28 cellular contexts compared by ENCODE assay signal in the genomic region with DNA sequence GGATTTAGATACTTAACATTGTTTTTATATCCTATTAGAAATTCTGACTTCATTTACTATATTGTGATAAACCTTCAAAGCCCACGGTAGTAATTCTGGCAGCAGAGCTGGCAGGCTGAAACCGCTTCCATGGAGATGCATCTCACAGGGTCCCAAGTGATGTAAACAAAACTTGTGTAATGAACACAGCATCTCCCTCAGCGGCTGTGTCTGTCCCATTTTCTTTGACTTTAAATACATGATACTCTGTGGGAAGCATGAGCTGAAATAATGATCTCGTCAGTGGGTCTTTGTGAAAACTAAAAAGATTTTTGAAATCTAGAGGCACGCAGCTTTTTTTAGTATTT. TPM values are rescaled to one million over a fixed set of nuclear protein-coding genes. Genes with fewer than 3 reads are reported as not detected.
DNase-seq lines count a peak whose midpoint lies in the region; ATAC-seq and TF ChIP-seq lines count a peak whose summit lies in the region.
"Had no signal": no experiment of that assay in that cellular context is flagged by ENCODE, and none has a peak within 500 bp of the region (broad histone marks: within the 10 kb centered on the region; RNA-seq: fewer than 3 reads in every experiment).

No MANE protein-coding gene starts in this region.

- H4K20me1 ChIP-seq in GM23248 (ENCODE audit: insufficient read depth) = no peaks in the 10 kb centered on the region
- H4K20me1 ChIP-seq: BLaER1 had no signal

- H3K36me3 Mint-ChIP-seq in brain = no peaks in the 10 kb centered on the region
- H3K36me3 Mint-ChIP-seq in activated T-helper 2 cell treated with anti-CD3 and anti-CD28 coated beads, Interferon-gamma antibody, Interleukin-2, Interleukin-4, amounts not matched to agents 10 μg/mL and 5 μg/mL and 100 μg/mL, durations not matched to agents 14 hours and 24 hours and 36 hours (ENCODE audit: low read depth) = no peaks in the 10 kb centered on the region
- H3K36me3 Mint-ChIP-seq in activated CD8-positive, alpha-beta T cell treated with anti-CD3 and anti-CD28 coated beads, Interleukin-2, amount 10 ng/mL, durations not matched to agents 7 days and 5 days (ENCODE audit: low read depth) = no peaks in the 10 kb centered on the region
- H3K36me3 Mint-ChIP-seq: activated naive CD4-positive, alpha-beta T cell treated with anti-CD3 and anti-CD28 coated beads, Interleukin-2, amount 50 U/mL, for 72 hours had no signal

- H3K4me2 ChIP-seq in GM23248 (ENCODE audit: unreplicated experiment) = no peak overlapping the region
- H3K4me2 ChIP-seq: BLaER1 had no signal

- 0 out of 2 replicates have a peak overlapping the region, but pooled peaks have one; percentile 17 for H2AFZ ChIP-seq in GM23248

- no peaks in the 10 kb centered on the region for H3K9me3 ChIP-seq in GM23248 (ENCODE audit: low read depth)
- no peaks in the 10 kb centered on the region for H3K9me3 ChIP-seq in suprapubic skin
- H3K9me3 ChIP-seq: mucosa of descending colon, ovary, Peyer's patch, SJCRH30, tibial nerve had no signal

- H3K4me3 ChIP-seq in GM23248 (no peak overlapping the region), suprapubic skin (no peak overlapping the region)
- H3K4me3 ChIP-seq: BLaER1, mucosa of descending colon, ovary, Peyer's patch, SJCRH30, tibial nerve had no signal

- H3K4me3 Mint-ChIP-seq in brain = peak overlapping the region in 3 of 5 experiments; percentile 9 to 38 (median 32)
- no peak overlapping the region for H3K4me3 Mint-ChIP-seq in activated T-helper 2 cell treated with anti-CD3 and anti-CD28 coated beads, Interferon-gamma antibody, Interleukin-2, Interleukin-4, amounts not matched to agents 10 μg/mL and 5 μg/mL and 100 μg/mL, durations not matched to agents 14 hours and 24 hours and 36 hours (ENCODE audit: low read depth)
- H3K4me3 Mint-ChIP-seq in activated CD8-positive, alpha-beta T cell treated with anti-CD3 and anti-CD28 coated beads, Interleukin-2, amount 10 ng/mL, durations not matched to agents 7 days and 5 days = no peak overlapping the region
- H3K4me3 Mint-ChIP-seq: H9, nephron progenitor cell had no signal

- peak overlapping the region; percentile 11; the same call in 1 of the 2 replicates for H3K9ac ChIP-seq in GM23248
- H3K9ac ChIP-seq: BLaER1 had no signal

- TF ChIP-seq POLR2A in suprapubic skin (IDR thresholded peaks at IDR 0.05) = no peak

- in situ Hi-C loops in GM23248 (cut with MboI) = no loop called here

- WGBS in GM23248 (ENCODE audit: low coverage in 1 of 2, low lambda C conversion rate in 2 of 2, missing lambda C conversion rate in 2 of 2), 2 experiments = 15 to 18% methylated on average over 5 of the region's 5 CpGs
- WGBS in suprapubic skin = 57% methylated on average over 5 of the region's 5 CpGs

- no peaks in the 10 kb centered on the region for H3K36me3 ChIP-seq in GM23248 (ENCODE audit: low read depth)
- no peaks in the 10 kb centered on the region for H3K36me3 ChIP-seq in suprapubic skin
- H3K36me3 ChIP-seq: BLaER1, ovary, Peyer's patch, SJCRH30, tibial nerve, WERI-Rb-1 had no signal

- CTCF ChIA-PET in activated CD8-positive, alpha-beta T cell treated with anti-CD3 and anti-CD28 coated beads, Interleukin-2, amount 10 ng/mL, durations not matched to agents 7 days and 5 days (lab: Charles Lee) = no interaction called here

- ATAC-seq in stimulated activated naive CD8-positive, alpha-beta T cell treated with anti-CD3 and anti-CD28 coated beads, Interleukin-15, Interleukin-2, amounts not matched to agents 100 U/mL and 50 U/mL, for 24 hours = no peak
- ATAC-seq in activated CD8-positive, alpha-beta T cell treated with anti-CD3 and anti-CD28 coated beads, Interleukin-2, amount 10 ng/mL, durations not matched to agents 7 days and 5 days = no peak
- ATAC-seq: activated naive CD4-positive, alpha-beta T cell treated with anti-CD3 and anti-CD28 coated beads, Interleukin-2, amount 50 U/mL, for 72 hours; mucosa of descending colon had no signal

- peaks cover 17% of the 10 kb centered on the region for H3K27me3 Mint-ChIP-seq in brain
- no peaks in the 10 kb centered on the region for H3K27me3 Mint-ChIP-seq in activated T-helper 2 cell treated with anti-CD3 and anti-CD28 coated beads, Interferon-gamma antibody, Interleukin-2, Interleukin-4, amounts not matched to agents 10 μg/mL and 5 μg/mL and 100 μg/mL, durations not matched to agents 14 hours and 24 hours and 36 hours (ENCODE audit: low read depth)
- no peaks in the 10 kb centered on the region for H3K27me3 Mint-ChIP-seq in activated CD8-positive, alpha-beta T cell treated with anti-CD3 and anti-CD28 coated beads, Interleukin-2, amount 10 ng/mL, durations not matched to agents 7 days and 5 days (ENCODE audit: low read depth)

- peaks cover 33% of the 10 kb centered on the region for H3K4me1 Mint-ChIP-seq in brain
- peaks cover 10% of the 10 kb centered on the region for H3K4me1 Mint-ChIP-seq in activated T-helper 2 cell treated with anti-CD3 and anti-CD28 coated beads, Interferon-gamma antibody, Interleukin-2, Interleukin-4, amounts not matched to agents 10 μg/mL and 5 μg/mL and 100 μg/mL, durations not matched to agents 14 hours and 24 hours and 36 hours (ENCODE audit: low read depth)
- H3K4me1 Mint-ChIP-seq in activated CD8-positive, alpha-beta T cell treated with anti-CD3 and anti-CD28 coated beads, Interleukin-2, amount 10 ng/mL, durations not matched to agents 7 days and 5 days (ENCODE audit: low read depth) = peaks cover 17% of the 10 kb centered on the region
- H3K4me1 Mint-ChIP-seq: H9, nephron progenitor cell had no signal

- H3K9me2 ChIP-seq in GM23248 (ENCODE audit: insufficient read depth) = no peaks in the 10 kb centered on the region

- H3K4me1 ChIP-seq in GM23248 (ENCODE audit: insufficient read depth) = peaks cover 21% of the 10 kb centered on the region
- H3K4me1 ChIP-seq in suprapubic skin = peaks cover 16% of the 10 kb centered on the region
- H3K4me1 ChIP-seq: SJCRH30 had no signal

- TF ChIP-seq EP300 in suprapubic skin (IDR thresholded peaks at IDR 0.05) = no peak

- peaks cover 0 to 10% (median 0%) of the 10 kb centered on the region in 5 experiments for H3K9me3 Mint-ChIP-seq in brain
- H3K9me3 Mint-ChIP-seq in activated T-helper 2 cell treated with anti-CD3 and anti-CD28 coated beads, Interferon-gamma antibody, Interleukin-2, Interleukin-4, amounts not matched to agents 10 μg/mL and 5 μg/mL and 100 μg/mL, durations not matched to agents 14 hours and 24 hours and 36 hours = no peaks in the 10 kb centered on the region
- H3K9me3 Mint-ChIP-seq in activated CD8-positive, alpha-beta T cell treated with anti-CD3 and anti-CD28 coated beads, Interleukin-2, amount 10 ng/mL, durations not matched to agents 7 days and 5 days (ENCODE audit: insufficient read depth) = no peaks in the 10 kb centered on the region

- peaks cover 29% of the 10 kb centered on the region for H3F3A ChIP-seq in GM23248 (ENCODE audit: insufficient read depth)

- intact Hi-C loops in activated T-helper 2 cell treated with anti-CD3 and anti-CD28 coated beads, Interferon-gamma antibody, Interleukin-2, Interleukin-4, amounts not matched to agents 10 μg/mL and 5 μg/mL and 100 μg/mL, durations not matched to agents 14 hours and 24 hours and 36 hours (cut with micrococcal nuclease) = no loop called here

- H3K79me2 ChIP-seq in GM23248 (ENCODE audit: insufficient read depth) = no peaks in the 10 kb centered on the region

- TF ChIP-seq CTCF in brain (conservative IDR thresholded peaks at IDR 0.05) (no peak), suprapubic skin (IDR thresholded peaks at IDR 0.05) (no peak)

- DNase-seq in GM23248 = peak; percentile 34
- peak; percentile 30 for DNase-seq in mesenteric fat pad (ENCODE audit: low spot score)
- peak in 1 of 2 donors; percentile 32 for DNase-seq in suprapubic skin (ENCODE audit: low spot score in 2 of 2)
- DNase-seq in activated T-helper 2 cell treated with anti-CD3 and anti-CD28 coated beads, Interferon-gamma antibody, Interleukin-2, Interleukin-4, amounts not matched to agents 10 μg/mL and 5 μg/mL and 100 μg/mL, durations not matched to agents 14 hours and 24 hours and 36 hours (ENCODE audit: low spot score) = no peak
- no peak for DNase-seq in stimulated activated naive CD8-positive, alpha-beta T cell treated with anti-CD3 and anti-CD28 coated beads, Interleukin-15, Interleukin-2, amounts not matched to agents 100 U/mL and 50 U/mL, for 24 hours
- DNase-seq in activated CD8-positive, alpha-beta T cell treated with anti-CD3 and anti-CD28 coated beads, Interleukin-2, amount 10 ng/mL, durations not matched to agents 7 days and 5 days = no peak
- no peak for DNase-seq in NCI-H2081 treated with DMSO at 0.1 percent for 48 hours (lab: John Stamatoyannopoulos, UW)
- DNase-seq: activated CD4-positive, alpha-beta T cell treated with anti-CD3 and anti-CD28 coated beads for 48 hours; activated effector memory CD4-positive, alpha-beta T cell treated with Interleukin-2 at 50 U/mL for 16 hours; effector CD8-positive, alpha-beta T cell; H9; KBM-7; mucosa of descending colon; NCI-H1105; NCI-H2029; NCI-H345; nephron progenitor cell; SJCRH30; small intestine; stimulated activated naive CD4-positive, alpha-beta T cell; T-helper 9 cell had no signal

- POLR2A ChIA-PET in activated CD8-positive, alpha-beta T cell treated with anti-CD3 and anti-CD28 coated beads, Interleukin-2, amount 10 ng/mL, durations not matched to agents 7 days and 5 days (lab: Charles Lee) = no interaction called here

- H3K27me3 ChIP-seq in GM23248 (replicated peaks; ENCODE audit: insufficient read depth) = no peaks in the 10 kb centered on the region
- H3K27me3 ChIP-seq in suprapubic skin = no peaks in the 10 kb centered on the region
- H3K27me3 ChIP-seq: BLaER1, ovary, Peyer's patch, SJCRH30, tibial nerve had no signal

- H3K27ac ChIP-seq in GM23248 (peak overlapping the region; percentile 32), suprapubic skin (peak overlapping the region; percentile 42)
- H3K27ac ChIP-seq: BLaER1, SJCRH30, WERI-Rb-1 had no signal

- peak overlapping the region; percentile 26 to 94 (median 67) for H3K27ac Mint-ChIP-seq in brain
- no peak overlapping the region for H3K27ac Mint-ChIP-seq in activated T-helper 2 cell treated with anti-CD3 and anti-CD28 coated beads, Interferon-gamma antibody, Interleukin-2, Interleukin-4, amounts not matched to agents 10 μg/mL and 5 μg/mL and 100 μg/mL, durations not matched to agents 14 hours and 24 hours and 36 hours
- no peak overlapping the region for H3K27ac Mint-ChIP-seq in activated CD8-positive, alpha-beta T cell treated with anti-CD3 and anti-CD28 coated beads, Interleukin-2, amount 10 ng/mL, durations not matched to agents 7 days and 5 days
- H3K27ac Mint-ChIP-seq: activated naive CD4-positive, alpha-beta T cell treated with anti-CD3 and anti-CD28 coated beads, Interleukin-2, amount 50 U/mL, for 72 hours; H9; nephron progenitor cell had no signal

RNA-seq across cellular contexts. Expression of a gene that starts 17.9 kb away (rescaled TPM):
- total RNA-seq in GM23248 (2014; rRNA removed; shearing (Covaris generic)) = 31.6 and 48.4 TPM in 2 replicates
- polyA plus RNA-seq in GM23248 (2016; fragmentation: Nextera tagmentation; extraction: Ambion mirVana) (19.2 and 22.2 TPM in 2 replicates), brain (ENCODE audit: insufficient read depth, low read depth, low replicate concordance) (81.3 TPM)
- total RNA-seq in mesenteric fat pad (45.7 TPM), suprapubic skin (10 to 100 TPM; 11.3 to 21.0 (median 13.8) TPM)
- 78.4 and 79.0 TPM in 2 replicates for total RNA-seq in activated T-helper 2 cell treated with anti-CD3 and anti-CD28 coated beads, Interferon-gamma antibody, Interleukin-2, Interleukin-4, amounts not matched to agents 10 μg/mL and 5 μg/mL and 100 μg/mL, durations not matched to agents 14 hours and 24 hours and 36 hours
- 10 to 100 TPM; 60.8 to 68.3 TPM for total RNA-seq in activated CD8-positive, alpha-beta T cell treated with anti-CD3 and anti-CD28 coated beads, Interleukin-2, amount 10 ng/mL, durations not matched to agents 7 days and 5 days

Comparison
In these comparisons a context has a peak if more than half of its experiments do, and no peak if none do; other contexts are left out.
1. DNase-seq: peak in GM23248 (single experiment) and mesenteric fat pad (single experiment); none in activated T-helper 2 cell treated with anti-CD3 and anti-CD28 coated beads, Interferon-gamma antibody, Interleukin-2, Interleukin-4, amounts not matched to agents 10 μg/mL and 5 μg/mL and 100 μg/mL, durations not matched to agents 14 hours and 24 hours and 36 hours (single experiment), stimulated activated naive CD8-positive, alpha-beta T cell treated with anti-CD3 and anti-CD28 coated beads, Interleukin-15, Interleukin-2, amounts not matched to agents 100 U/mL and 50 U/mL, for 24 hours (single experiment), activated CD8-positive, alpha-beta T cell treated with anti-CD3 and anti-CD28 coated beads, Interleukin-2, amount 10 ng/mL, durations not matched to agents 7 days and 5 days (single experiment) and NCI-H2081 treated with DMSO at 0.1 percent for 48 hours (single experiment).
2. H3K27ac Mint-ChIP-seq: peak in brain (5 of 5); none in activated T-helper 2 cell treated with anti-CD3 and anti-CD28 coated beads, Interferon-gamma antibody, Interleukin-2, Interleukin-4, amounts not matched to agents 10 μg/mL and 5 μg/mL and 100 μg/mL, durations not matched to agents 14 hours and 24 hours and 36 hours (single experiment) and activated CD8-positive, alpha-beta T cell treated with anti-CD3 and anti-CD28 coated beads, Interleukin-2, amount 10 ng/mL, durations not matched to agents 7 days and 5 days (single experiment).
3. H3K4me3 Mint-ChIP-seq: peak in brain (3 of 5); none in activated T-helper 2 cell treated with anti-CD3 and anti-CD28 coated beads, Interferon-gamma antibody, Interleukin-2, Interleukin-4, amounts not matched to agents 10 μg/mL and 5 μg/mL and 100 μg/mL, durations not matched to agents 14 hours and 24 hours and 36 hours (single experiment) and activated CD8-positive, alpha-beta T cell treated with anti-CD3 and anti-CD28 coated beads, Interleukin-2, amount 10 ng/mL, durations not matched to agents 7 days and 5 days (single experiment).